ENCODE assay signal across 1 cellular context in the genomic region with DNA sequence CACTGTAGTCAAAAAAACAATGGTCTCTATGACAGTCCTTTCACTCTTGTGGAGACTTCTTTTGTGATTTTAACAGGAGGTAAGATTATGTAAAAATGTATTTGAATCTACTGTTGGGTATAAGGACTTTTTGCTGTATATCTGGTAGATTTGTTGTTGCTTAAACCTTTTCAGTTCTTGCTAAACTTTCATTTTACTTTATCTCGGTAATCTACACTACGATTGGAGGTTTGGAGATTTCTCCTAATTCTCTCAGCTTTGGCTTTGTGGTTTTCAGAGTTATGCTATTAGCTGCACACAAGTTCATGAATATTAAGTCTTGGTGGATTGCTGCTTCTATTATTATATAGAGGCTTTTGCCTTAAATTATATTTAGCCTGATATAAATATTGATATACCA.
TF ChIP-seq lines count a peak whose summit lies in the region.

No MANE protein-coding gene starts in this region.

TF ChIP-seq in SK-N-SH, 30 proteins besides CTCF, POLR2A, EP300 and RAD21 (continued from another document):
- TF ChIP-seq, protein P1, sequence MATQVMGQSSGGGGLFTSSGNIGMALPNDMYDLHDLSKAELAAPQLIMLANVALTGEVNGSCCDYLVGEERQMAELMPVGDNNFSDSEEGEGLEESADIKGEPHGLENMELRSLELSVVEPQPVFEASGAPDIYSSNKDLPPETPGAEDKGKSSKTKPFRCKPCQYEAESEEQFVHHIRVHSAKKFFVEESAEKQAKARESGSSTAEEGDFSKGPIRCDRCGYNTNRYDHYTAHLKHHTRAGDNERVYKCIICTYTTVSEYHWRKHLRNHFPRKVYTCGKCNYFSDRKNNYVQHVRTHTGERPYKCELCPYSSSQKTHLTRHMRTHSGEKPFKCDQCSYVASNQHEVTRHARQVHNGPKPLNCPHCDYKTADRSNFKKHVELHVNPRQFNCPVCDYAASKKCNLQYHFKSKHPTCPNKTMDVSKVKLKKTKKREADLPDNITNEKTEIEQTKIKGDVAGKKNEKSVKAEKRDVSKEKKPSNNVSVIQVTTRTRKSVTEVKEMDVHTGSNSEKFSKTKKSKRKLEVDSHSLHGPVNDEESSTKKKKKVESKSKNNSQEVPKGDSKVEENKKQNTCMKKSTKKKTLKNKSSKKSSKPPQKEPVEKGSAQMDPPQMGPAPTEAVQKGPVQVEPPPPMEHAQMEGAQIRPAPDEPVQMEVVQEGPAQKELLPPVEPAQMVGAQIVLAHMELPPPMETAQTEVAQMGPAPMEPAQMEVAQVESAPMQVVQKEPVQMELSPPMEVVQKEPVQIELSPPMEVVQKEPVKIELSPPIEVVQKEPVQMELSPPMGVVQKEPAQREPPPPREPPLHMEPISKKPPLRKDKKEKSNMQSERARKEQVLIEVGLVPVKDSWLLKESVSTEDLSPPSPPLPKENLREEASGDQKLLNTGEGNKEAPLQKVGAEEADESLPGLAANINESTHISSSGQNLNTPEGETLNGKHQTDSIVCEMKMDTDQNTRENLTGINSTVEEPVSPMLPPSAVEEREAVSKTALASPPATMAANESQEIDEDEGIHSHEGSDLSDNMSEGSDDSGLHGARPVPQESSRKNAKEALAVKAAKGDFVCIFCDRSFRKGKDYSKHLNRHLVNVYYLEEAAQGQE (IDR thresholded peaks at IDR 0.05; ENCODE audit: low read depth, low read length) = no peak
